In genomic region chr17:64497565-64498035, GRCh38 we compare ENCODE assay signal across 8 cellular contexts. TPM values are rescaled to one million over a fixed set of nuclear protein-coding genes. Genes with fewer than 3 reads are reported as not detected.
DNase-seq lines count a peak whose midpoint lies in the region; ATAC-seq, FAIRE-seq and TF ChIP-seq lines count a peak whose summit lies in the region.

No MANE protein-coding gene starts in this region.

- peak; percentile 30 for TF ChIP-seq RAD21 in HepG2 (CRISPR knock-in tag; IDR thresholded peaks at IDR 0.05)

- ATAC-seq in HepG2: no peak
- no peak for ATAC-seq in GM19351 (IDR thresholded peaks at IDR 0.05; ENCODE audit: unreplicated experiment)

- H3K36me3 ChIP-seq in HAP-1 (replicated peaks) (peaks cover 54% of the 10 kb centered on the region), HepG2 (replicated peaks in 1 of 2; ENCODE audit: control insufficient read depth in 1 of 2, insufficient read depth in 2 of 2, low read length in 2 of 2) (peaks cover 14 to 39% of the 10 kb centered on the region in 2 experiments)

- TF ChIP-seq EP300 in HepG2 (IDR thresholded peaks at IDR 0.05; ENCODE audit: low read depth in 2 of 2, low read length in 2 of 2) (no peak), HepG2 (CRISPR knock-in tag; IDR thresholded peaks at IDR 0.05; ENCODE audit: borderline replicate concordance) (no peak)

- H3K79me2 ChIP-seq in HepG2 (ENCODE audit: insufficient read depth, low read length): peaks cover 33% of the 10 kb centered on the region

- DNase-seq in HAP-1 (ENCODE audit: low spot score in 2 of 2) (no peak), HepG2 (ENCODE audit: low spot score) (no peak), type B pancreatic cell (ENCODE audit: extremely low spot score, unreplicated experiment) (no peak), HCEC 1CT (no peak), SKM-1 (lab: John Stamatoyannopoulos, UW; ENCODE audit: unreplicated experiment) (no peak)

- in situ Hi-C loops in HAP-1 (cut with MboI; ENCODE audit: low sequenced_read_pairs): loop anchor here (10.0 kb wide), 1 partner anchor 73 kb away; no protein-coding TSS in a partner anchor
- in situ Hi-C loops in HepG2 (cut with HindIII; ENCODE audit: extremely low pct_ligation_motif_present, low pct_unique_long_range_greater_than_20kb): loop anchor here (10.0 kb wide), 1 partner anchor 193 kb away; no protein-coding TSS in a partner anchor

- H3K27ac ChIP-seq in 22Rv1 (peak overlapping the region; percentile 92), HepG2 (ENCODE audit: extremely low read length, insufficient read depth, low read length) (peak overlapping the region; percentile 74)

- H3K9me3 ChIP-seq in HAP-1 (no peaks in the 10 kb centered on the region), HepG2 (ENCODE audit: low read length) (no peaks in the 10 kb centered on the region)

- CTCF ChIA-PET in HepG2 (lab: Yijun Ruan, JAX; ENCODE audit: low intra/inter-chr PET ratio, low total read pairs): no interaction called here

- TF ChIP-seq CTCF in 22Rv1 (IDR thresholded peaks at IDR 0.05) (peak; percentile 31), HepG2 (CRISPR knock-in tag; IDR thresholded peaks at IDR 0.05) (no peak), type B pancreatic cell (conservative IDR thresholded peaks at IDR 0.05) (peak; percentile 4)

- peaks cover 80% of the 10 kb centered on the region for H3K4me1 Mint-ChIP-seq in activated naive CD8-positive, alpha-beta T cell (ENCODE audit: low read depth)
- peaks cover 49% of the 10 kb centered on the region for H3K4me1 Mint-ChIP-seq in type B pancreatic cell (ENCODE audit: unreplicated experiment)

- H3K9ac ChIP-seq in HepG2 (ENCODE audit: insufficient read depth, low read depth, low read length): peak overlapping the region; percentile 80

- FAIRE-seq in HepG2 (lab: Jason Lieb, UNC): no peak

- no peaks in the 10 kb centered on the region for H3K9me3 Mint-ChIP-seq in activated naive CD8-positive, alpha-beta T cell (ENCODE audit: low read depth)
- no peaks in the 10 kb centered on the region for H3K9me3 Mint-ChIP-seq in type B pancreatic cell

- TF ChIP-seq POLR2A in HepG2 (IDR thresholded peaks at IDR 0.05; ENCODE audit: insufficient read depth in 1 of 2, low read depth in 2 of 2, low read length in 2 of 2): no peak

- H4K20me1 ChIP-seq in HepG2 (ENCODE audit: insufficient read depth, low read length): peaks cover 27% of the 10 kb centered on the region

- 42% methylated on average over 4 of the region's 4 CpGs for WGBS in HepG2 (ENCODE audit: low lambda C conversion rate)

- peaks cover 15% of the 10 kb centered on the region for H3K4me1 ChIP-seq in HAP-1
- peaks cover 79% of the 10 kb centered on the region for H3K4me1 ChIP-seq in HepG2 (ENCODE audit: insufficient read depth, low read length)

- peak overlapping the region; percentile 99 for H3K4me3 Mint-ChIP-seq in activated naive CD8-positive, alpha-beta T cell
- H3K4me3 Mint-ChIP-seq in type B pancreatic cell: peak overlapping the region; percentile 100

- H3K36me3 Mint-ChIP-seq in activated naive CD8-positive, alpha-beta T cell: peaks cover 24% of the 10 kb centered on the region
- H3K36me3 Mint-ChIP-seq in type B pancreatic cell: peaks cover 42% of the 10 kb centered on the region

- peak overlapping the region; percentile 88 for H3K4me2 ChIP-seq in HepG2 (ENCODE audit: low read depth, low read length)

- no peak overlapping the region for H2AFZ ChIP-seq in HepG2 (ENCODE audit: low read length)

- H3K4me3 ChIP-seq in HAP-1 (peak overlapping the region; percentile 69), HepG2 (replicated peaks in 1 of 3; ENCODE audit: insufficient read depth in 1 of 3, low read depth in 2 of 3, low read length in 3 of 3) (peak overlapping the region; percentile 65 to 90 (median 68))

- intact Hi-C loops in HepG2 (cut with micrococcal nuclease; ENCODE audit: unreplicated experiment): loop anchor here (1.0 to 10.0 kb wide), 3 partner anchors 8 to 343 kb away; no protein-coding TSS in a partner anchor

- no peaks in the 10 kb centered on the region for H3K27me3 ChIP-seq in HAP-1 (ENCODE audit: low read depth)
- no peaks in the 10 kb centered on the region; a peak in 1 of 5 replicates for H3K27me3 ChIP-seq in HepG2 (ENCODE audit: control insufficient read depth in 1 of 2, insufficient read depth in 2 of 2, low read length in 2 of 2)

- peak overlapping the region; percentile 98 for H3K27ac Mint-ChIP-seq in activated naive CD8-positive, alpha-beta T cell
- H3K27ac Mint-ChIP-seq in type B pancreatic cell: peak overlapping the region; percentile 100

- BruUV-seq in HepG2 (replicated peaks; lab: Mats Ljungman, UMichigan): no TSS peak

- no peaks in the 10 kb centered on the region for H3K27me3 Mint-ChIP-seq in activated naive CD8-positive, alpha-beta T cell
- no peaks in the 10 kb centered on the region for H3K27me3 Mint-ChIP-seq in type B pancreatic cell

- POLR2A ChIA-PET in HepG2 (lab: Yijun Ruan, JAX): interaction anchor here (1.0 to 7.3 kb wide), 12 partner anchors 9 to 352 kb away, joined by 3 to 202 read pairs (median 4); partner anchors contain the start of genes CEP95, DDX5 and TEX2

RNA-seq across cellular contexts. Expression of gene POLG2, which starts 0.7 kb away (rescaled TPM):
- 16.2 and 25.5 TPM in 2 replicates for total RNA-seq in HepG2 (2016; rRNA removed; fragmentation: Illumina TruSeq; extraction: Trizol)
- total RNA-seq in HepG2 (2016; cell fraction: cytosol; rRNA removed; fragmentation: Illumina TruSeq; extraction: Trizol; ENCODE audit: low read depth): 6.2 and 6.5 TPM in 2 replicates
- 17.1 and 25.1 TPM in 2 replicates for total RNA-seq in HepG2 (2016; cell fraction: insoluble cytoplasmic fraction; rRNA removed; fragmentation: Illumina TruSeq; extraction: Trizol)
- total RNA-seq in HepG2 (2016; cell fraction: membrane; rRNA removed; fragmentation: Illumina TruSeq; extraction: Trizol): 4.8 and 7.5 TPM in 2 replicates
- total RNA-seq in HepG2 (2016; cell fraction: nucleus; rRNA removed; fragmentation: Illumina TruSeq; extraction: Trizol): 40.2 and 43.9 TPM in 2 replicates
- 19.6 and 21.1 TPM in 2 replicates for polyA plus RNA-seq in HepG2 (2011; rRNA removed)
- polyA plus RNA-seq in HepG2 (2011; cell fraction: cytosol; rRNA removed): 7.1 and 7.7 TPM in 2 replicates
- polyA plus RNA-seq in HepG2 (2011; cell fraction: nucleus; rRNA removed): 33.9 and 48.5 TPM in 2 replicates
- 20.6 and 26.0 TPM in 2 replicates for polyA plus RNA-seq in HepG2 (2012)
- polyA plus RNA-seq in HepG2 (2016; cell fraction: cytosol; fragmentation: Illumina TruSeq; extraction: Trizol; ENCODE audit: low read depth): 1.7 and 1.9 TPM in 2 replicates
- 15.7 and 18.4 TPM in 2 replicates for polyA plus RNA-seq in HepG2 (2016; cell fraction: insoluble cytoplasmic fraction; fragmentation: Illumina TruSeq; extraction: Trizol; ENCODE audit: low read depth)
- polyA plus RNA-seq in HepG2 (2016; cell fraction: membrane; fragmentation: Illumina TruSeq; extraction: Trizol; ENCODE audit: low read depth): 2.1 and 3.4 TPM in 2 replicates
- polyA plus RNA-seq in HepG2 (2016; cell fraction: nucleus; fragmentation: Illumina TruSeq; extraction: Trizol; ENCODE audit: insufficient read depth, low read depth): 81.7 and 89.2 TPM in 2 replicates
- polyA minus RNA-seq in HepG2 (2011; rRNA and poly(A)+ RNA removed; ENCODE audit: low replicate concordance): 8.5 and 12.3 TPM in 2 replicates
- 3.9 and 5.4 TPM in 2 replicates for polyA minus RNA-seq in HepG2 (2011; cell fraction: cytosol; rRNA and poly(A)+ RNA removed)
- polyA minus RNA-seq in HepG2 (2011; cell fraction: nucleus; rRNA and poly(A)+ RNA removed): 61.8 and 78.0 TPM in 2 replicates
- 15.4 and 22.9 TPM in 2 replicates for total RNA-seq in type B pancreatic cell (ENCODE audit: low replicate concordance)

RNA-seq across cellular contexts. Expression of gene DDX5, which starts 8.5 kb away (rescaled TPM):
- total RNA-seq in HepG2 (2016; rRNA removed; fragmentation: Illumina TruSeq; extraction: Trizol) (503 and 539 TPM in 2 replicates), type B pancreatic cell (ENCODE audit: low replicate concordance) (729 and 758 TPM in 2 replicates)
- 84.1 and 89.7 TPM in 2 replicates for total RNA-seq in HepG2 (2016; cell fraction: cytosol; rRNA removed; fragmentation: Illumina TruSeq; extraction: Trizol; ENCODE audit: low read depth)
- 489 and 528 TPM in 2 replicates for total RNA-seq in HepG2 (2016; cell fraction: insoluble cytoplasmic fraction; rRNA removed; fragmentation: Illumina TruSeq; extraction: Trizol)
- total RNA-seq in HepG2 (2016; cell fraction: membrane; rRNA removed; fragmentation: Illumina TruSeq; extraction: Trizol): 116 and 157 TPM in 2 replicates
- 878 and 919 TPM in 2 replicates for total RNA-seq in HepG2 (2016; cell fraction: nucleus; rRNA removed; fragmentation: Illumina TruSeq; extraction: Trizol)
- 622 and 684 TPM in 2 replicates for polyA plus RNA-seq in HepG2 (2011; rRNA removed)
- 569 and 613 TPM in 2 replicates for polyA plus RNA-seq in HepG2 (2011; cell fraction: cytosol; rRNA removed)
- 1,237 and 1,431 TPM in 2 replicates for polyA plus RNA-seq in HepG2 (2011; cell fraction: nucleus; rRNA removed)
- polyA plus RNA-seq in HepG2 (2012): 388 and 421 TPM in 2 replicates
- 39.4 and 49.0 TPM in 2 replicates for polyA plus RNA-seq in HepG2 (2016; cell fraction: cytosol; fragmentation: Illumina TruSeq; extraction: Trizol; ENCODE audit: low read depth)
- polyA plus RNA-seq in HepG2 (2016; cell fraction: insoluble cytoplasmic fraction; fragmentation: Illumina TruSeq; extraction: Trizol; ENCODE audit: low read depth): 620 and 627 TPM in 2 replicates
- polyA plus RNA-seq in HepG2 (2016; cell fraction: membrane; fragmentation: Illumina TruSeq; extraction: Trizol; ENCODE audit: low read depth): 60.1 and 80.5 TPM in 2 replicates
- polyA plus RNA-seq in HepG2 (2016; cell fraction: nucleus; fragmentation: Illumina TruSeq; extraction: Trizol; ENCODE audit: insufficient read depth, low read depth): 1,021 and 1,036 TPM in 2 replicates
- polyA minus RNA-seq in HepG2 (2011; rRNA and poly(A)+ RNA removed; ENCODE audit: low replicate concordance): 1,158 and 1,526 TPM in 2 replicates
- 501 and 518 TPM in 2 replicates for polyA minus RNA-seq in HepG2 (2011; cell fraction: cytosol; rRNA and poly(A)+ RNA removed)
- polyA minus RNA-seq in HepG2 (2011; cell fraction: nucleus; rRNA and poly(A)+ RNA removed): 2,012 and 2,066 TPM in 2 replicates

RNA-seq across cellular contexts. Expression of gene CEP95, which starts 9.2 kb away (rescaled TPM):
- total RNA-seq in HepG2 (2016; rRNA removed; fragmentation: Illumina TruSeq; extraction: Trizol) (31.9 and 68.8 TPM in 2 replicates), type B pancreatic cell (ENCODE audit: low replicate concordance) (52.1 and 76.2 TPM in 2 replicates)
- 28.2 and 32.1 TPM in 2 replicates for total RNA-seq in HepG2 (2016; cell fraction: cytosol; rRNA removed; fragmentation: Illumina TruSeq; extraction: Trizol; ENCODE audit: low read depth)
- 34.8 and 63.6 TPM in 2 replicates for total RNA-seq in HepG2 (2016; cell fraction: insoluble cytoplasmic fraction; rRNA removed; fragmentation: Illumina TruSeq; extraction: Trizol)
- total RNA-seq in HepG2 (2016; cell fraction: membrane; rRNA removed; fragmentation: Illumina TruSeq; extraction: Trizol): 29.6 and 34.9 TPM in 2 replicates
- 128 and 149 TPM in 2 replicates for total RNA-seq in HepG2 (2016; cell fraction: nucleus; rRNA removed; fragmentation: Illumina TruSeq; extraction: Trizol)
- polyA plus RNA-seq in HepG2 (2011; rRNA removed): 58.6 and 65.9 TPM in 2 replicates
- polyA plus RNA-seq in HepG2 (2011; cell fraction: cytosol; rRNA removed): 11.6 and 14.3 TPM in 2 replicates
- 128 and 136 TPM in 2 replicates for polyA plus RNA-seq in HepG2 (2011; cell fraction: nucleus; rRNA removed)
- 42.4 and 43.9 TPM in 2 replicates for polyA plus RNA-seq in HepG2 (2012)
- polyA plus RNA-seq in HepG2 (2016; cell fraction: cytosol; fragmentation: Illumina TruSeq; extraction: Trizol; ENCODE audit: low read depth): 9.9 and 10.0 TPM in 2 replicates
- polyA plus RNA-seq in HepG2 (2016; cell fraction: insoluble cytoplasmic fraction; fragmentation: Illumina TruSeq; extraction: Trizol; ENCODE audit: low read depth): 31.3 and 31.7 TPM in 2 replicates
- 16.6 and 17.0 TPM in 2 replicates for polyA plus RNA-seq in HepG2 (2016; cell fraction: membrane; fragmentation: Illumina TruSeq; extraction: Trizol; ENCODE audit: low read depth)
- polyA plus RNA-seq in HepG2 (2016; cell fraction: nucleus; fragmentation: Illumina TruSeq; extraction: Trizol; ENCODE audit: insufficient read depth, low read depth): 274 and 290 TPM in 2 replicates
- polyA minus RNA-seq in HepG2 (2011; rRNA and poly(A)+ RNA removed; ENCODE audit: low replicate concordance): 37.3 and 40.5 TPM in 2 replicates
- 13.0 and 13.9 TPM in 2 replicates for polyA minus RNA-seq in HepG2 (2011; cell fraction: cytosol; rRNA and poly(A)+ RNA removed)
- 201 and 240 TPM in 2 replicates for polyA minus RNA-seq in HepG2 (2011; cell fraction: nucleus; rRNA and poly(A)+ RNA removed)

RNA-seq across cellular contexts. Expression of gene MILR1, which starts 48.7 kb away (rescaled TPM):
- total RNA-seq in HepG2 (2016; rRNA removed; fragmentation: Illumina TruSeq; extraction: Trizol) (0.27 TPM in 1 of 2 replicates, not detected in the other), type B pancreatic cell (ENCODE audit: low replicate concordance) (not detected in 2 replicates)
- not detected in 2 replicates for total RNA-seq in HepG2 (2016; cell fraction: cytosol; rRNA removed; fragmentation: Illumina TruSeq; extraction: Trizol; ENCODE audit: low read depth)
- not detected in 2 replicates for total RNA-seq in HepG2 (2016; cell fraction: insoluble cytoplasmic fraction; rRNA removed; fragmentation: Illumina TruSeq; extraction: Trizol)
- not detected in 2 replicates for total RNA-seq in HepG2 (2016; cell fraction: membrane; rRNA removed; fragmentation: Illumina TruSeq; extraction: Trizol)
- not detected in 2 replicates for total RNA-seq in HepG2 (2016; cell fraction: nucleus; rRNA removed; fragmentation: Illumina TruSeq; extraction: Trizol)
- 0.98 and 1.7 TPM in 2 replicates for polyA plus RNA-seq in HepG2 (2011; rRNA removed)
- 0.47 and 0.75 TPM in 2 replicates for polyA plus RNA-seq in HepG2 (2011; cell fraction: cytosol; rRNA removed)
- 0.80 and 1.5 TPM in 2 replicates for polyA plus RNA-seq in HepG2 (2011; cell fraction: nucleus; rRNA removed)
- polyA plus RNA-seq in HepG2 (2012): 0.57 TPM in 1 of 2 replicates, not detected in the other
- polyA plus RNA-seq in HepG2 (2016; cell fraction: cytosol; fragmentation: Illumina TruSeq; extraction: Trizol; ENCODE audit: low read depth): not detected in 2 replicates
- not detected in 2 replicates for polyA plus RNA-seq in HepG2 (2016; cell fraction: insoluble cytoplasmic fraction; fragmentation: Illumina TruSeq; extraction: Trizol; ENCODE audit: low read depth)
- 0.34 TPM in 1 of 2 replicates, not detected in the other for polyA plus RNA-seq in HepG2 (2016; cell fraction: membrane; fragmentation: Illumina TruSeq; extraction: Trizol; ENCODE audit: low read depth)
- 0.64 TPM in 1 of 2 replicates, not detected in the other for polyA plus RNA-seq in HepG2 (2016; cell fraction: nucleus; fragmentation: Illumina TruSeq; extraction: Trizol; ENCODE audit: insufficient read depth, low read depth)
- 0.72 TPM in 1 of 2 replicates, not detected in the other for polyA minus RNA-seq in HepG2 (2011; rRNA and poly(A)+ RNA removed; ENCODE audit: low replicate concordance)
- polyA minus RNA-seq in HepG2 (2011; cell fraction: cytosol; rRNA and poly(A)+ RNA removed): not detected in 2 replicates
- 1.2 and 2.5 TPM in 2 replicates for polyA minus RNA-seq in HepG2 (2011; cell fraction: nucleus; rRNA and poly(A)+ RNA removed)
